ENCODE assay signal across 28 cellular contexts in the genomic region with DNA sequence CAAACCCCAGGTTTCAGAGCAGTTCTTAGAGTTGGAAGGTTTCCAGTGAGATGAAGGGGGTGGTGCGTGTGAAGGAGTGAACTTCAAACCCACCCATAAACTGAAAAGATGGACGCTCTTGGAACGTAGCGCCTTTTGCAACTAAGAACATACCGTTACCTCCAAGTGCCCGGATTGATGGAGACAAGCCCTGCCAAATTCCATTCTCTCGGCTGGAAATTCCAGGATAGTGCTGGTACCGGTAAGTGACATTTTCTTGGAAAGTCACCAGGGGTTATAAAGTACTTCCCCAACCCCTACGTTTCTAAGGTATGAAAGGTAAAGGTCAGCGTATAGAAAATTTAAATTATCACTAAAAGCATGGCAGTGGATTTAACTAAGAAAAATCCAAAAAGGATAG.
"Had no signal": no experiment of that assay in that cellular context is flagged by ENCODE, and none has a peak within 500 bp of the region (broad histone marks: within the 10 kb centered on the region; RNA-seq: fewer than 3 reads in every experiment).

No MANE protein-coding gene starts in this region.

- H3K9me3 Mint-ChIP-seq: activated CD4-positive, alpha-beta T cell treated with anti-CD3 and anti-CD28 coated beads, Interleukin-2, amount 10 ng/mL, durations not matched to agents 7 days and 5 days; activated naive CD4-positive, alpha-beta T cell treated with anti-CD3 and anti-CD28 coated beads, Interleukin-2, amount 10 ng/mL, durations not matched to agents 7 days and 5 days; activated naive CD8-positive, alpha-beta T cell treated with anti-CD3 and anti-CD28 coated beads, Interleukin-2, amount 50 U/mL, for 24 hours; activated T-cell treated with anti-CD3 and anti-CD28 coated beads, Interleukin-2, amount 50 U/mL, for 4 hours; T-helper 1 cell treated with Interleukin-12 subunit alpha and Interleukin-12 subunit beta and Interleukin-4 antibody, amounts not matched to agents 30 μg/mL and 1 μg/mL, for 36 hours; T-helper 2 cell treated with Interferon-gamma antibody and Interleukin-4, amounts not matched to agents 5 μg/mL and 100 μg/mL, for 36 hours had no signal

- H3K27me3 Mint-ChIP-seq: activated CD4-positive, alpha-beta T cell treated with anti-CD3 and anti-CD28 coated beads, Interleukin-2, amount 10 ng/mL, durations not matched to agents 7 days and 5 days had no signal

- H3K4me3 Mint-ChIP-seq: activated CD4-positive, alpha-beta T cell treated with anti-CD3 and anti-CD28 coated beads for 36 hours; activated CD4-positive, alpha-beta T cell treated with anti-CD3 and anti-CD28 coated beads, Interleukin-2, amount 10 ng/mL, durations not matched to agents 7 days and 5 days; activated CD8-positive, alpha-beta T cell treated with anti-CD3 and anti-CD28 coated beads, Interleukin-2, amount 10 ng/mL, durations not matched to agents 7 days and 5 days; activated naive CD4-positive, alpha-beta T cell treated with anti-CD3 and anti-CD28 coated beads, Interleukin-2, amount 10 ng/mL, durations not matched to agents 7 days and 5 days; activated naive CD8-positive, alpha-beta T cell; activated naive CD8-positive, alpha-beta T cell treated with anti-CD3 and anti-CD28 coated beads, Interleukin-2, amount 50 U/mL, for 24 hours; activated T-cell treated with anti-CD3 and anti-CD28 coated beads, Interleukin-2, amount 50 U/mL, for 4 hours; brain; T-helper 1 cell treated with Interleukin-12 subunit alpha and Interleukin-12 subunit beta and Interleukin-4 antibody, amounts not matched to agents 30 μg/mL and 1 μg/mL, for 36 hours; T-helper 2 cell treated with Interferon-gamma antibody and Interleukin-4, amounts not matched to agents 5 μg/mL and 100 μg/mL, for 36 hours had no signal

- H3K27ac Mint-ChIP-seq: activated CD4-positive, alpha-beta T cell treated with anti-CD3 and anti-CD28 coated beads for 36 hours; activated CD4-positive, alpha-beta T cell treated with anti-CD3 and anti-CD28 coated beads, Interleukin-2, amount 10 ng/mL, durations not matched to agents 7 days and 5 days; activated CD8-positive, alpha-beta T cell treated with anti-CD3 and anti-CD28 coated beads, Interleukin-2, amount 10 ng/mL, durations not matched to agents 7 days and 5 days; activated naive CD4-positive, alpha-beta T cell treated with anti-CD3 and anti-CD28 coated beads, Interleukin-2, amount 10 ng/mL, durations not matched to agents 7 days and 5 days; activated naive CD8-positive, alpha-beta T cell; activated naive CD8-positive, alpha-beta T cell treated with anti-CD3 and anti-CD28 coated beads, Interleukin-2, amount 50 U/mL, for 24 hours; brain; T-helper 1 cell treated with Interleukin-12 subunit alpha and Interleukin-12 subunit beta and Interleukin-4 antibody, amounts not matched to agents 30 μg/mL and 1 μg/mL, for 36 hours; T-helper 2 cell treated with Interferon-gamma antibody and Interleukin-4, amounts not matched to agents 5 μg/mL and 100 μg/mL, for 36 hours had no signal

- FAIRE-seq: TTC549 had no signal

- ATAC-seq: activated CD4-positive, alpha-beta T cell treated with anti-CD3 and anti-CD28 coated beads for 36 hours; activated CD8-positive, alpha-beta T cell treated with anti-CD3 and anti-CD28 coated beads, Interleukin-2, amount 10 ng/mL, durations not matched to agents 7 days and 5 days; activated naive CD8-positive, alpha-beta T cell treated with anti-CD3 and anti-CD28 coated beads, Interleukin-2, amount 50 U/mL, for 24 hours; activated T-cell treated with anti-CD3 and anti-CD28 coated beads, Interleukin-2, amount 50 U/mL, for 4 hours; Panc1 had no signal

- H3K4me1 Mint-ChIP-seq: activated CD4-positive, alpha-beta T cell treated with anti-CD3 and anti-CD28 coated beads for 36 hours; activated CD4-positive, alpha-beta T cell treated with anti-CD3 and anti-CD28 coated beads, Interleukin-2, amount 10 ng/mL, durations not matched to agents 7 days and 5 days; activated naive CD4-positive, alpha-beta T cell treated with anti-CD3 and anti-CD28 coated beads, Interleukin-2, amount 10 ng/mL, durations not matched to agents 7 days and 5 days; activated naive CD8-positive, alpha-beta T cell treated with anti-CD3 and anti-CD28 coated beads, Interleukin-2, amount 50 U/mL, for 24 hours had no signal

- H3K36me3 Mint-ChIP-seq: activated naive CD4-positive, alpha-beta T cell treated with anti-CD3 and anti-CD28 coated beads, Interleukin-2, amount 10 ng/mL, durations not matched to agents 7 days and 5 days; activated naive CD8-positive, alpha-beta T cell; brain had no signal

- DNase-seq: activated CD4-positive, alpha-beta T cell treated with anti-CD3 and anti-CD28 coated beads for 36 hours; activated CD4-positive, alpha-beta T cell treated with anti-CD3 and anti-CD28 coated beads, Interleukin-2, amount 10 ng/mL, durations not matched to agents 7 days and 5 days; activated CD4-positive, alpha-beta T cell treated with anti-CD3 and anti-CD28 coated beads, Interleukin-2, amount 50 U/mL, for 48 hours; activated CD8-positive, alpha-beta T cell treated with anti-CD3 and anti-CD28 coated beads, Interleukin-2, amount 10 ng/mL, durations not matched to agents 7 days and 5 days; activated effector memory CD4-positive, alpha-beta T cell treated with Interleukin-2 at 50 U/mL for 16 hours; activated naive CD4-positive, alpha-beta T cell treated with anti-CD3 and anti-CD28 coated beads, Interleukin-2, amount 10 ng/mL, durations not matched to agents 7 days and 5 days; activated naive CD8-positive, alpha-beta T cell treated with anti-CD3 and anti-CD28 coated beads, Interleukin-2, amount 50 U/mL, for 24 hours; activated T-cell treated with anti-CD3 and anti-CD28 coated beads, Interleukin-2, amount 50 U/mL, for 4 hours; anterior cingulate cortex; central memory CD4-positive, alpha-beta T cell; Kasumi-1; MG63; NCI-H1048; NCI-H1105 treated with DMSO at 0.1 percent for 48 hours; NCI-H1436; NCI-H1694; NCI-H1930; NCI-H2081 treated with DMSO at 0.1 percent for 48 hours; NCI-H345; NCI-H524 treated with DMSO at 0.1 percent for 48 hours; SHP77 treated with DMSO at 0.1 percent for 48 hours; SK-N-SH had no signal
